In genomic region chr1:46512792-46513190, GRCh38 we compare ENCODE assay signal across 42 cellular contexts. TPM values are rescaled to one million over a fixed set of nuclear protein-coding genes. Genes with fewer than 3 reads are reported as not detected.
"Had no signal": no experiment of that assay in that cellular context is flagged by ENCODE, and none has a peak within 500 bp of the region (broad histone marks: within the 10 kb centered on the region; RNA-seq: fewer than 3 reads in every experiment).

No MANE protein-coding gene starts in this region.

- H3K4me1 Mint-ChIP-seq: activated B cell treated with CpG ODN at 0.5 μM for 24 hours; central memory CD8-positive, alpha-beta T cell had no signal

- H3K36me3 ChIP-seq: breast epithelium, cardiac muscle cell, esophagus squamous epithelium, gastroesophageal sphincter, heart right ventricle, WERI-Rb-1 had no signal

- FAIRE-seq: colon, endometrium, endothelial cell of umbilical vein had no signal

- H3K9me3 ChIP-seq: breast epithelium, esophagus squamous epithelium, gastroesophageal sphincter, heart right ventricle had no signal

- H3K36me3 Mint-ChIP-seq: activated naive CD8-positive, alpha-beta T cell; brain had no signal

- H3K27me3 ChIP-seq: breast epithelium, cardiac muscle cell had no signal

- H3K27ac ChIP-seq: breast epithelium, cardiac muscle cell, epithelial cell of prostate, esophagus squamous epithelium, gastroesophageal sphincter, heart right ventricle, WERI-Rb-1 had no signal

- DNase-seq: activated B cell treated with CpG ODN at 0.5 μM for 24 hours; activated CD4-positive, alpha-beta T cell treated with anti-CD3 and anti-CD28 coated beads for 48 hours; activated CD4-positive, alpha-beta T cell treated with anti-CD3 and anti-CD28 coated beads, Interleukin-2, amount 50 U/mL, for 1 hour; activated CD4-positive, alpha-beta T cell treated with anti-CD3 and anti-CD28 coated beads, Interleukin-2, amount 50 U/mL, for 48 hours; activated CD8-positive, alpha-beta memory T cell treated with anti-CD3 and anti-CD28 coated beads for 24 hours; activated CD8-positive, alpha-beta T cell treated with anti-CD3 and anti-CD28 coated beads for 36 hours; activated effector memory CD4-positive, alpha-beta T cell treated with Interleukin-2 at 50 U/mL for 16 hours; activated gamma-delta T cell treated with Interleukin-2 at 50 U/mL for 16 hours; activated naive CD4-positive, alpha-beta T cell treated with anti-CD3 and anti-CD28 coated beads, Interleukin-2, amount 50 U/mL, for 16 hours; activated naive CD4-positive, alpha-beta T cell treated with Interleukin-2 at 50 U/mL for 16 hours; activated T-cell treated with anti-CD3 and anti-CD28 coated beads, Interleukin-2, amount 50 U/mL, for 4 hours; amygdala; cortex of kidney; dermis blood vessel endothelial cell; effector CD4-positive, alpha-beta T cell; effector memory CD8-positive, alpha-beta T cell; esophagus squamous epithelium; foreskin melanocyte; heart right ventricle; T-helper 1 cell; T-helper 17 cell; T1000; WERI-Rb-1 had no signal

- H3K4me1 ChIP-seq: breast epithelium, gastroesophageal sphincter, heart right ventricle had no signal

- H3K4me3 Mint-ChIP-seq: activated B cell treated with CpG ODN at 0.5 μM for 24 hours; activated CD8-positive, alpha-beta T cell treated with anti-CD3 and anti-CD28 coated beads for 36 hours; activated naive CD8-positive, alpha-beta T cell; activated T-cell treated with anti-CD3 and anti-CD28 coated beads, Interleukin-2, amount 50 U/mL, for 4 hours; activated T-helper 17 cell treated with anti-CD3 and anti-CD28 coated beads, Interleukin-2, amount 50 U/mL, for 72 hours; brain; central memory CD8-positive, alpha-beta T cell; effector memory CD8-positive, alpha-beta T cell; T-helper 17 cell; T-helper 2 cell treated with Interferon-gamma antibody and Interleukin-4, amounts not matched to agents 5 μg/mL and 100 μg/mL, for 36 hours had no signal

- H3K4me3 ChIP-seq: breast epithelium, cardiac muscle cell, esophagus squamous epithelium, gastroesophageal sphincter, heart right ventricle had no signal

- H3K9me3 Mint-ChIP-seq: activated B cell treated with CpG ODN at 0.5 μM for 24 hours; activated CD8-positive, alpha-beta T cell treated with anti-CD3 and anti-CD28 coated beads for 36 hours; activated T-cell treated with anti-CD3 and anti-CD28 coated beads, Interleukin-2, amount 50 U/mL, for 4 hours; activated T-helper 17 cell treated with anti-CD3 and anti-CD28 coated beads, Interleukin-2, amount 50 U/mL, for 72 hours; central memory CD8-positive, alpha-beta T cell; effector memory CD8-positive, alpha-beta T cell; T-helper 2 cell treated with Interferon-gamma antibody and Interleukin-4, amounts not matched to agents 5 μg/mL and 100 μg/mL, for 36 hours had no signal

- H3K27ac Mint-ChIP-seq: activated B cell treated with CpG ODN at 0.5 μM for 24 hours; activated CD8-positive, alpha-beta T cell treated with anti-CD3 and anti-CD28 coated beads for 36 hours; activated naive CD8-positive, alpha-beta T cell; activated T-helper 17 cell treated with anti-CD3 and anti-CD28 coated beads, Interleukin-2, amount 50 U/mL, for 72 hours; effector memory CD8-positive, alpha-beta T cell; T-helper 17 cell; T-helper 2 cell treated with Interferon-gamma antibody and Interleukin-4, amounts not matched to agents 5 μg/mL and 100 μg/mL, for 36 hours had no signal

RNA-seq across cellular contexts. Expression of gene DMBX1, which starts 23.2 kb away (rescaled TPM):
- total RNA-seq: activated B cell treated with CpG ODN at 0.5 μM for 24 hours; activated T-cell treated with anti-CD3 and anti-CD28 coated beads, Interleukin-2, amount 50 U/mL, for 4 hours; aorta; breast epithelium; cardiac muscle cell; dermis blood vessel endothelial cell; endothelial cell of umbilical vein; esophagus squamous epithelium; fibroblast of lung; fibroblast of villous mesenchyme; gastroesophageal sphincter; glomerular endothelial cell; heart right ventricle; T-helper 17 cell had no signal
- polyA plus RNA-seq: cardiac muscle cell, endothelial cell of umbilical vein, fibroblast of lung, heart right ventricle had no signal

RNA-seq across cellular contexts. Expression of gene KNCN, which starts 38.7 kb away (rescaled TPM):
- total RNA-seq: activated B cell treated with CpG ODN at 0.5 μM for 24 hours; activated CD8-positive, alpha-beta T cell treated with anti-CD3 and anti-CD28 coated beads for 36 hours; activated T-cell treated with anti-CD3 and anti-CD28 coated beads, Interleukin-2, amount 50 U/mL, for 4 hours; activated T-helper 17 cell treated with anti-CD3 and anti-CD28 coated beads, Interleukin-2, amount 50 U/mL, for 72 hours; aorta; breast epithelium; cardiac muscle cell; cerebellum; dermis blood vessel endothelial cell; endothelial cell of umbilical vein; esophagus squamous epithelium; fibroblast of lung; fibroblast of villous mesenchyme; gastroesophageal sphincter; glomerular endothelial cell; heart right ventricle; T-helper 17 cell had no signal
- polyA plus RNA-seq: adipose tissue, cardiac muscle cell, endothelial cell of umbilical vein, esophagus, fibroblast of lung, heart right ventricle had no signal
